8 cellular contexts compared by ENCODE assay signal in genomic region chr5:179805070-179805528, GRCh38. TPM values are rescaled to one million over a fixed set of nuclear protein-coding genes. Genes with fewer than 3 reads are reported as not detected.
A peak's percentile ranks its signal among the peaks of the same experiment; 100 is the strongest.
DNase-seq lines count a peak whose midpoint lies in the region; ATAC-seq and TF ChIP-seq lines count a peak whose summit lies in the region.

No MANE protein-coding gene starts in this region.

- H3K9me3 ChIP-seq in SK-N-MC (ENCODE audit: low read depth, low read length) (no peaks in the 10 kb centered on the region), ovary (no peaks in the 10 kb centered on the region)

- peaks cover 2% of the 10 kb centered on the region for H3K4me1 ChIP-seq in ovary (ENCODE audit: insufficient read depth)

- intact Hi-C loops in ovary (cut with DNase I), result loop anchor here in 1 of 4 donors (10.0 kb wide), 1 partner anchor 100 kb away; the partner anchor contains the start of gene TBC1D9B

- no peak for TF ChIP-seq CTCF in GM12864 (IDR thresholded peaks at IDR 0.05; ENCODE audit: low read depth, low read length, missing control alignments)
- no peak for TF ChIP-seq CTCF in fibroblast of pulmonary artery (IDR thresholded peaks at IDR 0.05; ENCODE audit: low read length, missing control alignments)
- TF ChIP-seq CTCF in ovary (IDR thresholded peaks at IDR 0.05), result no peak

- DNase-seq in GM12864 (ENCODE audit: low read depth), result no peak
- no peak for DNase-seq in SK-N-MC (ENCODE audit: low read depth, low spot score)
- DNase-seq in fibroblast of pulmonary artery (ENCODE audit: low read depth), result no peak
- peak in 3 of 5 donors; percentile 33 to 40 (median 37) for DNase-seq in ovary
- no peak for DNase-seq in stimulated activated CD4-positive, alpha-beta T cell treated with anti-CD3 and anti-CD28 coated beads, Interleukin-4, amount 100 ng/mL, for 24 hours
- DNase-seq in MV-4-11 (lab: John Stamatoyannopoulos, UW), result no peak

- TF ChIP-seq EP300 in ovary (IDR thresholded peaks at IDR 0.05), result no peak

- H3K4me3 ChIP-seq in GM12864 (ENCODE audit: low read depth, low read length) (peak overlapping the region; percentile 94), SK-N-MC (peak overlapping the region; percentile 86), fibroblast of pulmonary artery (replicated peaks; ENCODE audit: low read depth, low read length) (peak overlapping the region; percentile 71), ovary (peak overlapping the region; percentile 94)

- 50 to 56% (median 52%) methylated on average over 9 of the region's 9 CpGs for WGBS in ovary, 3 donors

- H3K9ac ChIP-seq in SK-N-MC (ENCODE audit: insufficient read length), result peak overlapping the region; percentile 76

- no peaks in the 10 kb centered on the region; the same call in 1 of the 2 replicates for H3K36me3 ChIP-seq in SK-N-MC (ENCODE audit: insufficient read depth, low read length)
- no peaks in the 10 kb centered on the region for H3K36me3 ChIP-seq in ovary

- H3K27ac ChIP-seq in SK-N-MC (no peak overlapping the region), ovary (peak overlapping the region; percentile 92 to 98)

- H3K27me3 ChIP-seq in ovary, result no peaks in the 10 kb centered on the region

- ATAC-seq in HG02571 (IDR thresholded peaks at IDR 0.05; ENCODE audit: unreplicated experiment) (no peak), HG02884 (IDR thresholded peaks at IDR 0.05; ENCODE audit: unreplicated experiment) (no peak)

- TF ChIP-seq POLR2A in ovary (IDR thresholded peaks at IDR 0.05), result no peak

RNA-seq across cellular contexts. Expression of gene MGAT4B, which starts 1.6 kb away (rescaled TPM):
- total RNA-seq in ovary, result 100 to 1,000 TPM in 1 of 7 donors, 10 to 100 TPM in 6; 51.2 to 102 (median 68.6) TPM
- polyA plus RNA-seq in ovary, result 10 to 100 TPM; 51.0 to 65.6 TPM

RNA-seq across cellular contexts. Expression of gene LTC4S, which starts 11.3 kb away (rescaled TPM):
- 10 to 100 TPM in 6 of 7 donors, 1 to 10 TPM in 1; 7.5 to 43.5 (median 20.6) TPM for total RNA-seq in ovary
- polyA plus RNA-seq in ovary, result 10 to 100 TPM in 1 of 2 donors, not detected in 1; 11.7 TPM

RNA-seq across cellular contexts. Expression of gene SQSTM1, which starts 15.6 kb away (rescaled TPM):
- total RNA-seq in ovary, result 100 to 1,000 TPM; 257 to 457 (median 337) TPM
- polyA plus RNA-seq in ovary, result 100 to 1,000 TPM; 125 to 265 TPM

RNA-seq across cellular contexts. Expression of gene MRNIP, which starts 53.5 kb away (rescaled TPM):
- total RNA-seq in ovary, result 10 to 100 TPM; 46.2 to 61.1 (median 50.3) TPM
- 10 to 100 TPM; 26.9 to 59.3 TPM for polyA plus RNA-seq in ovary

Comparison
In these comparisons a context has a peak if more than half of its experiments do, and no peak if none do; other contexts are left out.
1. DNase-seq: peak in ovary (3 of 5); none in GM12864 (single experiment), SK-N-MC (single experiment), fibroblast of pulmonary artery (single experiment), stimulated activated CD4-positive, alpha-beta T cell treated with anti-CD3 and anti-CD28 coated beads, Interleukin-4, amount 100 ng/mL, for 24 hours (single experiment) and MV-4-11 (single experiment).
2. Peak in every context shown above with its lines, with median percentiles within 50 percentile points of each other: H3K4me3 ChIP-seq.